ENCODE assay signal across 24 cellular contexts in the genomic region with DNA sequence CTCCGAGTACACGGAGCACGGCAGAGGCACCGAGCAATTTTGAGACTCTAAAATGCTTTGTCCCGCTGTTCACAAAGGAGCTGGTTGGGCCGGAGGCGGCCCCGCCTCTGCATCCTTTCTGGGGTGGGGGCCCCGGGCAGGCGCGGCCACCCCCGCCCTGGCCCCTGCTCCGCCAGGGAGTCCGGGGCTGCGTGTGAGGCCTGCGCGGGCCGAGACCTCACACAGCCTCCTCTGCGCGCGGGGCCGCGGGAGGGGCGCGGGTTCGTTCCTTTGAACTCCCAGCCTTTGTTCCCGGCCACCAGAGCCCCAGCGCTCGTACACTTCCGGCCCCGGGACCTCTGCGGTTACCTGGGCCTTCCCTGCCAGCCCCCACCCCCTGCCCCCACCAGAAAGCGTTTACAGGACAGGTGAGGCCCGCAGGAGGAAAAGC. TPM values are rescaled to one million over a fixed set of nuclear protein-coding genes. Genes with fewer than 3 reads are reported as not detected.
DNase-seq lines count a peak whose midpoint lies in the region; ATAC-seq, FAIRE-seq and TF ChIP-seq lines count a peak whose summit lies in the region.
"Had no signal": no experiment of that assay in that cellular context is flagged by ENCODE, and none has a peak within 500 bp of the region (broad histone marks: within the 10 kb centered on the region; RNA-seq: fewer than 3 reads in every experiment).

No MANE protein-coding gene starts in this region.

- no peak for FAIRE-seq in astrocyte (lab: Jason Lieb, UNC)
- FAIRE-seq: GM12891, pancreas had no signal

- no peak overlapping the region for H3K4me3 Mint-ChIP-seq in astrocyte (ENCODE audit: unreplicated experiment)
- H3K4me3 Mint-ChIP-seq: activated CD4-positive, alpha-beta memory T cell treated with anti-CD3 and anti-CD28 coated beads for 36 hours; activated naive CD4-positive, alpha-beta T cell treated with anti-CD3 and anti-CD28 coated beads for 36 hours; T-helper 1 cell treated with Interleukin-12 subunit alpha and Interleukin-12 subunit beta and Interleukin-4 antibody, amounts not matched to agents 30 μg/mL and 1 μg/mL, for 36 hours had no signal

- peak in 1 of 2 experiments; percentile 50 for DNase-seq in HAP-1 (ENCODE audit: low spot score in 2 of 2)
- no peak for DNase-seq in astrocyte (ENCODE audit: low read depth)
- DNase-seq in islet precursor cell: peak; percentile 75
- DNase-seq in sigmoid colon: peak; percentile 43
- no peak for DNase-seq in NCI-H2196 (lab: John Stamatoyannopoulos, UW; ENCODE audit: unreplicated experiment)
- no peak for DNase-seq in SKM-1 (lab: John Stamatoyannopoulos, UW; ENCODE audit: unreplicated experiment)
- DNase-seq: activated CD4-positive, alpha-beta memory T cell treated with anti-CD3 and anti-CD28 coated beads for 36 hours; activated naive CD4-positive, alpha-beta T cell treated with anti-CD3 and anti-CD28 coated beads for 36 hours; activated T-cell treated with anti-CD3 and anti-CD28 coated beads, Interleukin-2, amount 50 U/mL, for 1 hour; BE2C; Calu3; heart left ventricle; KBM-7; NCI-H2029 treated with DMSO at 0.1 percent for 48 hours; NCI-H524; pancreas; SHP77; stimulated activated CD4-positive, alpha-beta T cell treated with anti-CD3 and anti-CD28 coated beads, Interleukin-4, amount 100 ng/mL, for 24 hours had no signal

- 2 to 3% methylated on average over 34 of the region's 34 CpGs for WGBS in sigmoid colon, 2 donors

- no peak for TF ChIP-seq POLR2A in sigmoid colon (IDR thresholded peaks at IDR 0.05)

- H3K4me3 ChIP-seq in HAP-1 (0 out of 2 replicates have a peak overlapping the region, but pooled peaks have one; percentile 9), astrocyte (ENCODE audit: insufficient read depth, low read depth, low read length) (no peak overlapping the region), sigmoid colon (no peak overlapping the region)
- H3K4me3 ChIP-seq: ascending aorta, heart left ventricle, pancreas, skin epidermis, vagina had no signal

- peaks cover 7% of the 10 kb centered on the region for H3K4me1 Mint-ChIP-seq in astrocyte (ENCODE audit: low read depth, unreplicated experiment)

- no peak overlapping the region for H3K9ac ChIP-seq in astrocyte (ENCODE audit: low read length)

- no peak for ATAC-seq in HG03342 (IDR thresholded peaks at IDR 0.05; ENCODE audit: unreplicated experiment)
- ATAC-seq: heart left ventricle, pancreas had no signal

- no peaks in the 10 kb centered on the region for H3K36me3 Mint-ChIP-seq in astrocyte (ENCODE audit: low read depth, unreplicated experiment)
- H3K36me3 Mint-ChIP-seq: activated CD4-positive, alpha-beta memory T cell treated with anti-CD3 and anti-CD28 coated beads for 36 hours had no signal

- H3K27ac ChIP-seq in astrocyte (ENCODE audit: low read depth, low read length) (no peak overlapping the region), sigmoid colon (no peak overlapping the region)
- H3K27ac ChIP-seq: ascending aorta, heart left ventricle, pancreas, skin epidermis, vagina had no signal

- no peak for TF ChIP-seq EP300 in sigmoid colon (IDR thresholded peaks at IDR 0.05)

- H3K27ac Mint-ChIP-seq in astrocyte (ENCODE audit: unreplicated experiment): no peak overlapping the region
- H3K27ac Mint-ChIP-seq: activated CD4-positive, alpha-beta memory T cell treated with anti-CD3 and anti-CD28 coated beads for 36 hours; activated naive CD4-positive, alpha-beta T cell treated with anti-CD3 and anti-CD28 coated beads for 36 hours; T-helper 1 cell treated with Interleukin-12 subunit alpha and Interleukin-12 subunit beta and Interleukin-4 antibody, amounts not matched to agents 30 μg/mL and 1 μg/mL, for 36 hours had no signal

- peaks cover 12% of the 10 kb centered on the region for H3K4me1 ChIP-seq in HAP-1
- H3K4me1 ChIP-seq in astrocyte (ENCODE audit: insufficient read depth, low read length): peaks cover 4% of the 10 kb centered on the region
- peaks cover 0 to 25% (median 18%) of the 10 kb centered on the region in 4 donors for H3K4me1 ChIP-seq in sigmoid colon

- no peaks in the 10 kb centered on the region for H4K20me1 ChIP-seq in astrocyte (ENCODE audit: insufficient read depth, low read length)

- TF ChIP-seq CTCF in astrocyte (IDR thresholded peaks at IDR 0.05; ENCODE audit: insufficient read depth, low read depth, low read length) (no peak), sigmoid colon (IDR thresholded peaks at IDR 0.05) (no peak)

- H3K79me2 ChIP-seq in astrocyte (ENCODE audit: insufficient read depth, low read length): no peaks in the 10 kb centered on the region

- in situ Hi-C loops in HAP-1 (cut with MboI; ENCODE audit: low sequenced_read_pairs): no loop called here

- no peaks in the 10 kb centered on the region for H3K36me3 ChIP-seq in HAP-1 (replicated peaks)
- no peaks in the 10 kb centered on the region for H3K36me3 ChIP-seq in astrocyte (ENCODE audit: insufficient read depth, low read length)
- H3K36me3 ChIP-seq in sigmoid colon: no peaks in the 10 kb centered on the region
- H3K36me3 ChIP-seq: ascending aorta, BE2C, heart left ventricle, pancreas, vagina had no signal

- H2AFZ ChIP-seq in astrocyte (ENCODE audit: low read depth, low read length): no peak overlapping the region

- peaks cover 54% of the 10 kb centered on the region for H3K27me3 Mint-ChIP-seq in astrocyte (ENCODE audit: low read depth, unreplicated experiment)

- H3K9me3 ChIP-seq in HAP-1 (no peaks in the 10 kb centered on the region), astrocyte (ENCODE audit: insufficient read depth, low read depth, low read length) (no peaks in the 10 kb centered on the region), sigmoid colon (no peaks in the 10 kb centered on the region)
- H3K9me3 ChIP-seq: ascending aorta, BE2C, heart left ventricle, pancreas, vagina had no signal

- H3K27me3 ChIP-seq in HAP-1 (ENCODE audit: low read depth) (no peaks in the 10 kb centered on the region), astrocyte (ENCODE audit: insufficient read depth, low read length) (peaks cover 51% of the 10 kb centered on the region), sigmoid colon (peaks cover 38 to 87% (median 65%) of the 10 kb centered on the region in 3 donors)

- peak overlapping the region; percentile 29 for H3K4me2 ChIP-seq in astrocyte (ENCODE audit: low read length)

- no peaks in the 10 kb centered on the region for H3K9me3 Mint-ChIP-seq in astrocyte (ENCODE audit: unreplicated experiment)
- H3K9me3 Mint-ChIP-seq: activated CD4-positive, alpha-beta memory T cell treated with anti-CD3 and anti-CD28 coated beads for 36 hours; activated naive CD4-positive, alpha-beta T cell treated with anti-CD3 and anti-CD28 coated beads for 36 hours; T-helper 1 cell treated with Interleukin-12 subunit alpha and Interleukin-12 subunit beta and Interleukin-4 antibody, amounts not matched to agents 30 μg/mL and 1 μg/mL, for 36 hours had no signal

- intact Hi-C loops in sigmoid colon (cut with DNase I): no loop called here

RNA-seq across cellular contexts. Expression of a gene that starts 1.6 kb away (rescaled TPM):
- total RNA-seq in astrocyte (not detected in 2 replicates), sigmoid colon (not detected)
- polyA plus RNA-seq in sigmoid colon: not detected
- total RNA-seq: activated CD4-positive, alpha-beta memory T cell treated with anti-CD3 and anti-CD28 coated beads for 36 hours; ascending aorta; heart left ventricle; vagina had no signal
- polyA plus RNA-seq: heart left ventricle had no signal

RNA-seq across cellular contexts. Expression of a gene that starts 27.1 kb away (rescaled TPM):
- total RNA-seq in astrocyte (17.6 and 20.0 TPM in 2 replicates), sigmoid colon (10 to 100 TPM; 19.3 to 42.9 (median 21.0) TPM)
- polyA plus RNA-seq in sigmoid colon: 10 to 100 TPM; 12.0 to 25.7 (median 16.2) TPM

Comparison
In these comparisons a context has a peak if more than half of its experiments do, and no peak if none do; other contexts are left out.
1. DNase-seq: peak in islet precursor cell (single experiment) and sigmoid colon (single experiment); none in astrocyte (single experiment), NCI-H2196 (single experiment) and SKM-1 (single experiment).